ENCODE assay signal across 8 cellular contexts in genomic region chr7:135170998-135171481, GRCh38. TPM values are rescaled to one million over a fixed set of nuclear protein-coding genes. Genes with fewer than 3 reads are reported as not detected.
DNase-seq lines count a peak whose midpoint lies in the region; ATAC-seq and TF ChIP-seq lines count a peak whose summit lies in the region.
"Not testable (repeated sequence)": the region's sequence is repeated elsewhere in the genome, so short reads cannot be mapped to it uniquely, and the experiment has no call there.

No MANE protein-coding gene starts in this region.

- peaks cover 30% of the 10 kb centered on the region for H3K79me2 ChIP-seq in KMS-11 (ENCODE audit: insufficient read depth, low read depth)
- H3K79me2 ChIP-seq in smooth muscle cell (ENCODE audit: low read depth) = peaks cover 18% of the 10 kb centered on the region

- DNase-seq in BJ (ENCODE audit: low read depth); activated T-cell treated with anti-CD3 and anti-CD28 coated beads, Interleukin-2, amount 50 U/mL, for 72 hours; endothelial cell (ENCODE audit: low spot score); lung (ENCODE audit: low spot score); smooth muscle cell (lab: John Stamatoyannopoulos, UW; ENCODE audit: unreplicated experiment): not testable (repeated sequence)

- not testable (repeated sequence) for H3K27me3 Mint-ChIP-seq in activated T-cell treated with anti-CD3 and anti-CD28 coated beads, Interleukin-2, amount 50 U/mL, for 72 hours (ENCODE audit: low read depth)
- H3K27me3 Mint-ChIP-seq in endothelial cell (ENCODE audit: unreplicated experiment) = peaks cover 26% of the 10 kb centered on the region

- H2AFZ ChIP-seq in KMS-11 (ENCODE audit: low read depth) (peak overlapping the region; percentile 86), smooth muscle cell (ENCODE audit: low read depth) (peak overlapping the region; percentile 34)

- TF ChIP-seq CTCF in BJ (IDR thresholded peaks at IDR 0.05; ENCODE audit: insufficient read depth, low read depth, low read length); endothelial cell (IDR thresholded peaks at IDR 0.05; ENCODE audit: unreplicated experiment); lung (IDR thresholded peaks at IDR 0.05; ENCODE audit: control extremely low read depth, extremely low read depth); smooth muscle cell (IDR thresholded peaks at IDR 0.05; ENCODE audit: borderline replicate concordance, insufficient read depth, poor library complexity, severe bottlenecking): not testable (repeated sequence)
- peak; percentile 46; the same call in 1 of the 2 replicates for TF ChIP-seq CTCF in KMS-11 (conservative IDR thresholded peaks at IDR 0.05; ENCODE audit: low read depth, low read length)

- H3K27ac Mint-ChIP-seq in activated T-cell treated with anti-CD3 and anti-CD28 coated beads, Interleukin-2, amount 50 U/mL, for 72 hours = peak overlapping the region; percentile 96
- H3K27ac Mint-ChIP-seq in endothelial cell (ENCODE audit: unreplicated experiment) = peak overlapping the region; percentile 91

- peak overlapping the region; percentile 93 to 94 for H3K4me3 Mint-ChIP-seq in activated T-cell treated with anti-CD3 and anti-CD28 coated beads, Interleukin-2, amount 50 U/mL, for 72 hours
- H3K4me3 Mint-ChIP-seq in endothelial cell (ENCODE audit: unreplicated experiment) = peak overlapping the region; percentile 82

- not testable (repeated sequence) for H3K27me3 ChIP-seq in BJ (ENCODE audit: control insufficient read depth, insufficient read depth, low read length); KMS-11 (ENCODE audit: insufficient read depth, low read depth); lung (ENCODE audit: control insufficient read depth, insufficient read depth); smooth muscle cell (ENCODE audit: low read depth)

- POLR2A ChIA-PET in BJ (lab: Charles Lee) = not testable (repeated sequence)

- peaks cover 50% of the 10 kb centered on the region for H3K4me1 Mint-ChIP-seq in activated T-cell treated with anti-CD3 and anti-CD28 coated beads, Interleukin-2, amount 50 U/mL, for 72 hours (ENCODE audit: low read depth)
- H3K4me1 Mint-ChIP-seq in endothelial cell (ENCODE audit: unreplicated experiment) = peaks cover 42% of the 10 kb centered on the region

- peaks cover 20% of the 10 kb centered on the region for H3K36me3 ChIP-seq in BJ (ENCODE audit: control insufficient read depth, insufficient read depth, low read length)
- H3K36me3 ChIP-seq in KMS-11 (ENCODE audit: insufficient read depth); smooth muscle cell (ENCODE audit: low read depth): not testable (repeated sequence)
- H3K36me3 ChIP-seq in lung (ENCODE audit: control insufficient read depth in 2 of 2, insufficient read depth in 2 of 2, low read length in 2 of 2) = peaks cover 4 to 22% of the 10 kb centered on the region in 2 donors

- ATAC-seq in GM19351 (IDR thresholded peaks at IDR 0.05; ENCODE audit: unreplicated experiment) (peak; percentile 33), HG02852 (IDR thresholded peaks at IDR 0.05; ENCODE audit: unreplicated experiment) (peak; percentile 28)
- ATAC-seq in activated T-cell treated with anti-CD3 and anti-CD28 coated beads, Interleukin-2, amount 50 U/mL, for 72 hours (replicated peaks in 1 of 2); lung (ENCODE audit: insufficient read depth, low FRiP score): not testable (repeated sequence)

- 14 to 19% methylated on average over 12 of the region's 12 CpGs for WGBS in lung, 2 donors
- 30% methylated on average over 12 of the region's 12 CpGs for whole genome bisulfite sequencing in smooth muscle cell (ENCODE audit: low lambda C conversion rate)

- not testable (repeated sequence) for H3K9me3 Mint-ChIP-seq in activated T-cell treated with anti-CD3 and anti-CD28 coated beads, Interleukin-2, amount 50 U/mL, for 72 hours; endothelial cell (ENCODE audit: unreplicated experiment)

- H3K9me3 ChIP-seq in lung (ENCODE audit: control insufficient read depth in 2 of 2, insufficient read depth in 1 of 2, low read length in 1 of 2); smooth muscle cell (replicated peaks; ENCODE audit: low read depth): not testable (repeated sequence)

- peak overlapping the region; percentile 63 for H3K4me2 ChIP-seq in KMS-11
- H3K4me2 ChIP-seq in smooth muscle cell = peak overlapping the region; percentile 98

- H4K20me1 ChIP-seq in KMS-11 (ENCODE audit: insufficient read depth); smooth muscle cell (ENCODE audit: low read depth): not testable (repeated sequence)

- H3F3A ChIP-seq in smooth muscle cell (ENCODE audit: low read depth) = not testable (repeated sequence)

- peaks cover 3 to 13% of the 10 kb centered on the region in 2 donors for H3K36me3 Mint-ChIP-seq in activated T-cell treated with anti-CD3 and anti-CD28 coated beads, Interleukin-2, amount 50 U/mL, for 72 hours (ENCODE audit: insufficient read depth in 2 of 2)
- H3K36me3 Mint-ChIP-seq in endothelial cell (ENCODE audit: low read depth, unreplicated experiment) = peaks cover 27% of the 10 kb centered on the region

- H3K4me1 ChIP-seq in KMS-11 (ENCODE audit: low read depth, poor library complexity, severe bottlenecking) (peaks cover 28% of the 10 kb centered on the region), lung (ENCODE audit: control insufficient read depth in 2 of 2, insufficient read depth in 2 of 2, low read length in 2 of 2) (peaks cover 7 to 29% of the 10 kb centered on the region in 2 donors), smooth muscle cell (ENCODE audit: low read depth) (peaks cover 14% of the 10 kb centered on the region)

- H3K4me3 ChIP-seq in BJ (ENCODE audit: low read depth, low read length) (peak overlapping the region; percentile 82), lung (peak overlapping the region; percentile 97), smooth muscle cell (peak overlapping the region; percentile 73)
- not testable (repeated sequence) for H3K4me3 ChIP-seq in KMS-11 (IDR thresholded peaks at IDR 0.05; ENCODE audit: insufficient read depth, low read depth, low read length)

- CTCF ChIA-PET in BJ (lab: Yijun Ruan, JAX) = interaction anchor here (0.6 to 3.9 kb wide), 16 partner anchors 10 to 1025 kb away, joined by 3 to 17 read pairs (median 4); partner anchors contain the start of gene AGBL3

- H3K27ac ChIP-seq in KMS-11 (peak overlapping the region; percentile 84), lung (ENCODE audit: low read depth in 1 of 2, low read length in 1 of 2) (peak overlapping the region; percentile 97 to 99), smooth muscle cell (ENCODE audit: low read depth) (peak overlapping the region; percentile 91)

- peak overlapping the region; percentile 90; the same call in 1 of the 2 replicates for H3K9ac ChIP-seq in KMS-11
- peak overlapping the region; percentile 80 for H3K9ac ChIP-seq in smooth muscle cell (ENCODE audit: low read depth)

RNA-seq across cellular contexts. Expression of gene CYREN, which starts 0.5 kb away (rescaled TPM):
- polyA plus RNA-seq in BJ (2011; rRNA removed) = 35.4 and 39.4 TPM in 2 replicates
- polyA minus RNA-seq in BJ (2011; rRNA and poly(A)+ RNA removed) = 27.5 and 30.8 TPM in 2 replicates
- total RNA-seq in activated T-cell treated with anti-CD3 and anti-CD28 coated beads, Interleukin-2, amount 50 U/mL, for 72 hours = 10 to 100 TPM; 33.4 to 44.5 TPM
- 38.1 TPM for total RNA-seq in endothelial cell (ENCODE audit: unreplicated experiment)
- total RNA-seq in lung = 10 to 100 TPM; 40.0 to 50.2 TPM
- polyA plus RNA-seq in lung = 10 to 100 TPM; 22.4 to 39.5 TPM
- 24.7 and 33.4 TPM in 2 replicates for total RNA-seq in smooth muscle cell
- 38.2 and 43.9 TPM in 2 replicates for polyA plus RNA-seq in smooth muscle cell

RNA-seq across cellular contexts. Expression of gene TMEM140, which starts 23.2 kb away (rescaled TPM):
- 4.1 and 5.5 TPM in 2 replicates for polyA plus RNA-seq in BJ (2011; rRNA removed)
- polyA minus RNA-seq in BJ (2011; rRNA and poly(A)+ RNA removed) = 2.0 and 2.6 TPM in 2 replicates
- 10 to 100 TPM; 26.4 to 37.0 TPM for total RNA-seq in activated T-cell treated with anti-CD3 and anti-CD28 coated beads, Interleukin-2, amount 50 U/mL, for 72 hours
- total RNA-seq in endothelial cell (ENCODE audit: unreplicated experiment) = not detected
- total RNA-seq in lung = 10 to 100 TPM; 16.1 to 19.7 TPM
- polyA plus RNA-seq in lung = 10 to 100 TPM; 17.4 to 35.2 TPM
- not detected in 2 replicates for total RNA-seq in smooth muscle cell
- 5.6 and 5.8 TPM in 2 replicates for polyA plus RNA-seq in smooth muscle cell

RNA-seq across cellular contexts. Expression of gene WDR91, which starts 40.3 kb away (rescaled TPM):
- polyA plus RNA-seq in BJ (2011; rRNA removed) (10.9 and 14.2 TPM in 2 replicates), lung (10 to 100 TPM; 11.3 to 15.1 TPM), smooth muscle cell (6.8 and 12.7 TPM in 2 replicates)
- 10.6 and 20.0 TPM in 2 replicates for polyA minus RNA-seq in BJ (2011; rRNA and poly(A)+ RNA removed)
- total RNA-seq in activated T-cell treated with anti-CD3 and anti-CD28 coated beads, Interleukin-2, amount 50 U/mL, for 72 hours = 10 to 100 TPM; 21.5 to 27.1 TPM
- total RNA-seq in endothelial cell (ENCODE audit: unreplicated experiment) (11.5 TPM), lung (10 to 100 TPM; 28.0 to 47.8 TPM), smooth muscle cell (6.6 and 16.7 TPM in 2 replicates)

Comparison
In these comparisons a context has a peak if more than half of its experiments do, and no peak if none do; other contexts are left out.
1. RNA of gene TMEM140, which starts 23.2 kb away (total RNA-seq): 26.4 to 37.0 TPM in activated T-cell treated with anti-CD3 and anti-CD28 coated beads, Interleukin-2, amount 50 U/mL, for 72 hours and 16.1 to 19.7 TPM in lung; not detected in endothelial cell (single experiment) and not detected in smooth muscle cell; every median in the first group is over 10 times any median in the second.
2. Peak in every context shown above with its lines, with median percentiles within 50 percentile points of each other: H3K27ac ChIP-seq.